17 cellular contexts compared by ENCODE assay signal in genomic region chr10:70885485-70885884, GRCh38. TPM values are rescaled to one million over a fixed set of nuclear protein-coding genes. Genes with fewer than 3 reads are reported as not detected.
A peak's percentile ranks its signal among the peaks of the same experiment; 100 is the strongest.
DNase-seq lines count a peak whose midpoint lies in the region; ATAC-seq and TF ChIP-seq lines count a peak whose summit lies in the region.
"Had no signal": no experiment of that assay in that cellular context is flagged by ENCODE, and none has a peak within 500 bp of the region (broad histone marks: within the 10 kb centered on the region; RNA-seq: fewer than 3 reads in every experiment).

No MANE protein-coding gene starts in this region.

- H3K9ac ChIP-seq in mammary epithelial cell (ENCODE audit: insufficient read depth, low read length) (no peak overlapping the region), subcutaneous abdominal adipose tissue (ENCODE audit: low read length in 5 of 5) (no peak overlapping the region)

- no peak overlapping the region for H2AFZ ChIP-seq in mammary epithelial cell (ENCODE audit: low read depth, low read length)
- H2AFZ ChIP-seq: PC-9 had no signal

- peak overlapping the region; percentile 51 for H3K27ac Mint-ChIP-seq in MCF 10A (ENCODE audit: low read depth, unreplicated experiment)

- no peaks in the 10 kb centered on the region for H3K79me2 ChIP-seq in mammary epithelial cell (ENCODE audit: insufficient read depth, low read length)

- intact Hi-C loops in MCF 10A (cut with micrococcal nuclease), result no loop called here
- intact Hi-C loops in mammary epithelial cell (cut with micrococcal nuclease), result no loop called here
- intact Hi-C loops in adrenal gland (cut with DNase I), result no loop called here

- BruUV-seq in MCF 10A (replicated peaks; lab: Mats Ljungman, UMichigan) (no TSS peak), mammary epithelial cell (replicated peaks; lab: Mats Ljungman, UMichigan) (no TSS peak)

- no peaks in the 10 kb centered on the region for H3K27me3 ChIP-seq in mammary epithelial cell (ENCODE audit: insufficient read depth, low read length)
- no peaks in the 10 kb centered on the region for H3K27me3 ChIP-seq in adrenal gland
- H3K27me3 ChIP-seq in subcutaneous abdominal adipose tissue (ENCODE audit: control insufficient read depth in 5 of 5, insufficient read depth in 4 of 5, low read length in 5 of 5), result no peaks in the 10 kb centered on the region
- H3K27me3 ChIP-seq: MG63 had no signal

- no peak for TF ChIP-seq POLR2A in adrenal gland (IDR thresholded peaks at IDR 0.05)
- TF ChIP-seq POLR2A in GM18505 (IDR thresholded peaks at IDR 0.05; ENCODE audit: borderline replicate concordance, extremely low read depth, insufficient read depth, insufficient read length), result no peak

- DNase-seq in MCF 10A (ENCODE audit: unreplicated experiment) (no peak), mammary epithelial cell (no peak), adrenal gland (peak in 4 of 7 donors; percentile 27 to 48 (median 38)), iris pigment epithelial cell (ENCODE audit: low read depth) (peak; percentile 30), KBM-7 (no peak), NCI-H1417 (lab: John Stamatoyannopoulos, UW) (no peak)
- DNase-seq: CD8-positive, alpha-beta memory T cell; MG63; NCI-H1048; NCI-H1436 treated with DMSO at 0.1 percent for 48 hours; NCI-H2029; NCI-H345; NCI-H526; PC-9 had no signal

- H3K9me3 Mint-ChIP-seq in MCF 10A (ENCODE audit: unreplicated experiment), result no peaks in the 10 kb centered on the region
- H3K9me3 Mint-ChIP-seq: CD8-positive, alpha-beta memory T cell had no signal

- no peaks in the 10 kb centered on the region for H3K27me3 Mint-ChIP-seq in MCF 10A (ENCODE audit: insufficient read depth, unreplicated experiment)
- H3K27me3 Mint-ChIP-seq: CD8-positive, alpha-beta memory T cell had no signal

- H3K36me3 ChIP-seq in mammary epithelial cell (ENCODE audit: insufficient read depth, low read length) (no peaks in the 10 kb centered on the region), adrenal gland (replicated peaks in 1 of 2) (peaks cover 0 to 23% of the 10 kb centered on the region in 2 donors), subcutaneous abdominal adipose tissue (ENCODE audit: control insufficient read depth in 5 of 5, insufficient read depth in 5 of 5, low read length in 5 of 5) (peaks cover 6 to 45% (median 27%) of the 10 kb centered on the region in 5 donors)

- ATAC-seq in GM18505 (IDR thresholded peaks at IDR 0.05; ENCODE audit: unreplicated experiment), result no peak

- no peak overlapping the region for H3K4me3 ChIP-seq in mammary epithelial cell (replicated peaks in 1 of 3; ENCODE audit: insufficient read depth in 1 of 3, low read depth in 2 of 3, low read length in 3 of 3)
- no peak overlapping the region for H3K4me3 ChIP-seq in adrenal gland
- H3K4me3 ChIP-seq in subcutaneous abdominal adipose tissue (ENCODE audit: low read depth in 1 of 5, low read length in 5 of 5), result no peak overlapping the region
- H3K4me3 ChIP-seq: MG63, PC-9 had no signal

- peaks cover 5% of the 10 kb centered on the region for H3K4me1 Mint-ChIP-seq in MCF 10A (ENCODE audit: insufficient read depth, unreplicated experiment)

- H3K4me1 ChIP-seq in mammary epithelial cell (ENCODE audit: insufficient read depth, low read length), result peaks cover 7% of the 10 kb centered on the region
- H3K4me1 ChIP-seq in adrenal gland (replicated peaks in 1 of 2), result peaks cover 11 to 19% of the 10 kb centered on the region in 2 donors
- peaks cover 8 to 39% (median 36%) of the 10 kb centered on the region in 5 donors for H3K4me1 ChIP-seq in subcutaneous abdominal adipose tissue (ENCODE audit: control insufficient read depth in 5 of 5, insufficient read depth in 5 of 5, low read length in 5 of 5)

- no peak overlapping the region for H3K27ac ChIP-seq in mammary epithelial cell (ENCODE audit: insufficient read depth, low read depth, low read length)
- peak overlapping the region in 1 of 5 donors; percentile 37 for H3K27ac ChIP-seq in adrenal gland
- peak overlapping the region; percentile 37 for H3K27ac ChIP-seq in subcutaneous abdominal adipose tissue (ENCODE audit: low read depth, low read length)
- H3K27ac ChIP-seq: PC-9, RWPE1 had no signal

- CTCF ChIA-PET in MCF 10A (lab: Yijun Ruan, JAX) (interaction anchor here (0.9 to 1.6 kb wide), 2 partner anchors 8 to 21 kb away, joined by 3 to 5 read pairs; no protein-coding TSS in a partner anchor), mammary epithelial cell (lab: Charles Lee; ENCODE audit: low non-redundant PET) (no interaction called here)

- dilution Hi-C loops in mammary epithelial cell (cut with HindIII; ENCODE audit: low sequenced_read_pairs), result no loop called here

- H3K36me3 Mint-ChIP-seq in MCF 10A (ENCODE audit: insufficient read depth, unreplicated experiment), result peaks cover 19% of the 10 kb centered on the region

- H3K4me3 Mint-ChIP-seq in MCF 10A (ENCODE audit: unreplicated experiment), result no peak overlapping the region

- POLR2A ChIA-PET in MCF 10A (lab: Yijun Ruan, JAX), result interaction anchor here (1.5 kb wide), 1 partner anchor 9 kb away, joined by 6 read pairs; no protein-coding TSS in a partner anchor

- WGBS in mammary epithelial cell (ENCODE audit: low coverage, missing lambda C conversion rate), result 83% methylated on average over 4 of the region's 4 CpGs
- WGBS in adrenal gland, 4 donors, result 70 to 76% (median 71%) methylated on average over 4 of the region's 4 CpGs

- no peaks in the 10 kb centered on the region for H3K9me3 ChIP-seq in mammary epithelial cell (replicated peaks; ENCODE audit: insufficient read depth, low read length)
- no peaks in the 10 kb centered on the region for H3K9me3 ChIP-seq in adrenal gland (replicated peaks in 1 of 3)
- no peaks in the 10 kb centered on the region for H3K9me3 ChIP-seq in subcutaneous abdominal adipose tissue (ENCODE audit: control insufficient read depth in 5 of 5, low read length in 5 of 5)
- H3K9me3 ChIP-seq: MG63 had no signal

- no peaks in the 10 kb centered on the region for H4K20me1 ChIP-seq in mammary epithelial cell (ENCODE audit: insufficient read depth, low read length)

- TF ChIP-seq CTCF in MCF 10A (IDR thresholded peaks at IDR 0.05; ENCODE audit: unreplicated experiment) (no peak), mammary epithelial cell (conservative IDR thresholded peaks at IDR 0.05 in 1 of 2, IDR thresholded peaks at IDR 0.05 in 1 of 2; ENCODE audit: extremely low read depth in 1 of 2, insufficient read depth in 1 of 2, low read depth in 1 of 2, low read length in 2 of 2) (no peak), adrenal gland (IDR thresholded peaks at IDR 0.05) (no peak)

- in situ Hi-C loops in mammary epithelial cell (cut with MboI; ENCODE audit: low sequenced_read_pairs in 2 of 2) (loop anchor here in 1 of 2 donors (10.0 kb wide), 1 partner anchor 341 kb away; no protein-coding TSS in a partner anchor), KBM-7 (cut with MboI; ENCODE audit: low pct_unique_long_range_greater_than_20kb, low sequenced_read_pairs) (no loop called here)

- no peak overlapping the region for H3K4me2 ChIP-seq in mammary epithelial cell (ENCODE audit: insufficient read depth, low read depth, low read length)
- H3K4me2 ChIP-seq: PC-9 had no signal

RNA-seq across cellular contexts. Expression of gene PCBD1, which starts 2.9 kb away (rescaled TPM):
- total RNA-seq in MCF 10A (2022) (40.3 and 52.4 TPM in 2 replicates), mammary epithelial cell (10 to 100 TPM; 16.5 to 34.4 TPM), adrenal gland (100 to 1,000 TPM in 7 of 8 donors, 10 to 100 TPM in 1; 42.7 to 160 (median 134) TPM)
- polyA plus RNA-seq in mammary epithelial cell (35.9 TPM), adrenal gland (100 to 1,000 TPM in 2 of 3 donors, 10 to 100 TPM in 1; 76.5 to 213 (median 188) TPM)
- polyA minus RNA-seq in mammary epithelial cell, result 17.8 TPM

Comparison
In these comparisons a context has a peak if more than half of its experiments do, and no peak if none do; other contexts are left out.
1. DNase-seq: peak in adrenal gland (4 of 7) and iris pigment epithelial cell (single experiment); none in MCF 10A (single experiment), mammary epithelial cell (single experiment), KBM-7 (single experiment) and NCI-H1417 (0 of 3).